ENCODE assay signal across 8 cellular contexts in genomic region chr7:148699772-148700629, GRCh38. TPM values are rescaled to one million over a fixed set of nuclear protein-coding genes. Genes with fewer than 3 reads are reported as not detected.
DNase-seq lines count a peak whose midpoint lies in the region; ATAC-seq and TF ChIP-seq lines count a peak whose summit lies in the region.

No MANE protein-coding gene starts in this region.

- no peaks in the 10 kb centered on the region for H3K36me3 ChIP-seq in HCT116 (ENCODE audit: control insufficient read depth in 1 of 2, insufficient read depth in 2 of 2, low read length in 2 of 2)

- H3K9me2 ChIP-seq in HCT116 (ENCODE audit: insufficient read depth) = no peaks in the 10 kb centered on the region

- H3K27me3 ChIP-seq in HCT116 (ENCODE audit: insufficient read depth, low read length) = no peaks in the 10 kb centered on the region

- TF ChIP-seq POLR2A in HCT116 (IDR thresholded peaks at IDR 0.05; ENCODE audit: borderline replicate concordance, extremely low read depth, insufficient read depth, insufficient read length) (no peak), NB4 (IDR thresholded peaks at IDR 0.05; ENCODE audit: extremely low read depth, insufficient read length) (no peak)

- ATAC-seq in HCT116 = no peak; the same call in 1 of the 2 replicates

- peaks cover 18 to 42% of the 10 kb centered on the region in 2 experiments for H3K4me1 ChIP-seq in HCT116 (ENCODE audit: control insufficient read depth in 1 of 2, insufficient read depth in 2 of 2, low read length in 2 of 2)

- peaks cover 28% of the 10 kb centered on the region; the same call in 1 of the 2 replicates for H4K20me1 ChIP-seq in HCT116 (ENCODE audit: insufficient read depth)

- no peak overlapping the region for H2AFZ ChIP-seq in HCT116 (ENCODE audit: low read depth, low read length, poor library complexity, severe bottlenecking)

- in situ Hi-C loops in astrocyte of the spinal cord (cut with HindIII; ENCODE audit: low sequenced_read_pairs) = no loop called here

- TSS peak; percentile 55 for BruUV-seq in HCT116 (replicated peaks; lab: Mats Ljungman, UMichigan)

- intact Hi-C loops in HCT116 (cut with micrococcal nuclease) = loop anchor here (10.0 kb wide), 1 partner anchor 265 kb away; no protein-coding TSS in a partner anchor

- H3K9ac ChIP-seq in HCT116 (ENCODE audit: low read length) = peak overlapping the region; percentile 89

- RAD21 ChIA-PET in HCT116 (lab: Charles Lee; ENCODE audit: low non-redundant PET in 1 of 2, low total read pairs in 2 of 2, uncharacterized antibody in 2 of 2, unreplicated experiment in 2 of 2) = no interaction called here

- H3K4me3 ChIP-seq in HCT116 (replicated peaks in 1 of 2; ENCODE audit: low read depth in 1 of 2, low read length in 2 of 2) (peak overlapping the region; percentile 66 to 67), NB4 (ENCODE audit: low read depth, low read length) (peak overlapping the region; percentile 75), astrocyte of the spinal cord (ENCODE audit: low read depth, low read length) (peak overlapping the region; percentile 73)

- TF ChIP-seq CTCF in HCT116 (IDR thresholded peaks at IDR 0.05 in 2 of 3, conservative IDR thresholded peaks at IDR 0.05 in 1 of 3; ENCODE audit: borderline replicate concordance in 1 of 3, insufficient read depth in 1 of 3, low read depth in 2 of 3, low read length in 2 of 3) = no peak
- TF ChIP-seq CTCF in NB4 (IDR thresholded peaks at IDR 0.05; ENCODE audit: low read depth, low read length) = no peak
- TF ChIP-seq CTCF in astrocyte of the spinal cord (IDR thresholded peaks at IDR 0.05; ENCODE audit: low read depth, low read length) = no peak

- DNase-seq in NCI-H2107 treated with DMSO at 0.1 percent for 48 hours (lab: John Stamatoyannopoulos, UW; ENCODE audit: unreplicated experiment) (peak; percentile 16), NCI-H2107 (lab: John Stamatoyannopoulos, UW) (no peak), HCT116 (ENCODE audit: low read depth, low spot score) (no peak), NB4 (ENCODE audit: low read depth) (peak; percentile 78), astrocyte of the spinal cord (ENCODE audit: low read depth, low spot score) (peak; percentile 38), kidney tubule cell (ENCODE audit: low spot score) (peak; percentile 37), superior temporal gyrus (ENCODE audit: extremely low spot score) (peak; percentile 37), SK-N-DZ (ENCODE audit: low spot score) (no peak)

- H3K9me3 ChIP-seq in HCT116 (ENCODE audit: control insufficient read depth in 1 of 2, insufficient read depth in 1 of 2, low read depth in 1 of 2, low read length in 2 of 2) = no peaks in the 10 kb centered on the region

- peaks cover 66% of the 10 kb centered on the region for H3K79me2 ChIP-seq in HCT116 (ENCODE audit: insufficient read depth, low read length)

- CTCF ChIA-PET in HCT116 (lab: Charles Lee) = no interaction called here

- POLR2A ChIA-PET in HCT116 (lab: Charles Lee) = interaction anchor here (1.5 kb wide), 1 partner anchor 8 kb away, joined by 4 read pairs; no protein-coding TSS in a partner anchor

- H3K4me2 ChIP-seq in HCT116 (ENCODE audit: low read length) = peak overlapping the region; percentile 91

- H3K27ac ChIP-seq in HCT116 (ENCODE audit: low read depth, low read length) = peak overlapping the region; percentile 92

- TF ChIP-seq RAD21 in HCT116 (IDR thresholded peaks at IDR 0.05; ENCODE audit: low read depth) = no peak

TF ChIP-seq in HCT116, 20 proteins besides CTCF, POLR2A, EP300 and RAD21:
- 0 out of 2 replicates have a peak, but pooled peaks have one; percentile 6 for TF ChIP-seq MAX (IDR thresholded peaks at IDR 0.05)
- no peak for TF ChIP-seq ATF3 (IDR thresholded peaks at IDR 0.05)

RNA-seq across cellular contexts. Expression of gene CUL1, which starts 1.3 kb away (rescaled TPM):
- 53.1 TPM for total RNA-seq in HCT116 (2021; ENCODE audit: unreplicated experiment)
- 24.1 and 32.5 TPM in 2 replicates for polyA plus RNA-seq in HCT116 (2012)
- polyA plus RNA-seq in SK-N-DZ (2014; cell fraction: cytosol; rRNA removed) = 50.5 and 52.6 TPM in 2 replicates
- polyA plus RNA-seq in SK-N-DZ (2014; cell fraction: nucleus; rRNA removed) = 35.6 and 51.8 TPM in 2 replicates

Comparison
In these comparisons a context has a peak if more than half of its experiments do, and no peak if none do; other contexts are left out.
1. DNase-seq: peak in NCI-H2107 treated with DMSO at 0.1 percent for 48 hours (single experiment), NB4 (single experiment), astrocyte of the spinal cord (single experiment), kidney tubule cell (single experiment) and superior temporal gyrus (single experiment); none in NCI-H2107 (single experiment), HCT116 (single experiment) and SK-N-DZ (single experiment).
2. Peak in every context shown above with its lines, with median percentiles within 50 percentile points of each other: H3K4me3 ChIP-seq.